Comparison of ENCODE assay signal across 7 cellular contexts in genomic region chr15:25437751-25438600, GRCh38. TPM values are rescaled to one million over a fixed set of nuclear protein-coding genes. Genes with fewer than 3 reads are reported as not detected.
A peak's percentile ranks its signal among the peaks of the same experiment; 100 is the strongest.
DNase-seq lines count a peak whose midpoint lies in the region; TF ChIP-seq lines count a peak whose summit lies in the region.

No MANE protein-coding gene starts in this region.

- peak overlapping the region; percentile 87 for H3K9ac ChIP-seq in colonic mucosa (ENCODE audit: low read depth in 2 of 2, low read length in 2 of 2)
- peak overlapping the region; percentile 74 to 94 for H3K9ac ChIP-seq in liver (ENCODE audit: low read depth in 1 of 2, low read length in 2 of 2)

- H3K27me3 ChIP-seq in colonic mucosa (no peaks in the 10 kb centered on the region), liver (ENCODE audit: control insufficient read depth in 4 of 4, insufficient read depth in 4 of 4, low read length in 3 of 4) (no peaks in the 10 kb centered on the region)

- peaks cover 9% of the 10 kb centered on the region for H3K4me1 ChIP-seq in colonic mucosa
- peaks cover 3 to 39% (median 23%) of the 10 kb centered on the region in 4 donors for H3K4me1 ChIP-seq in liver (ENCODE audit: control insufficient read depth in 4 of 4, insufficient read depth in 4 of 4, low read length in 3 of 4)

- no peaks in the 10 kb centered on the region for H3K9me3 ChIP-seq in colonic mucosa
- H3K9me3 ChIP-seq in liver (ENCODE audit: control insufficient read depth in 4 of 4, low read length in 3 of 4), result no peaks in the 10 kb centered on the region

- H3K27me3 Mint-ChIP-seq in activated CD4-positive, alpha-beta T cell treated with anti-CD3 and anti-CD28 coated beads, Interleukin-2, amount 10 ng/mL, durations not matched to agents 24 days and 14 days, result no peaks in the 10 kb centered on the region

- H3K36me3 ChIP-seq in colonic mucosa, result no peaks in the 10 kb centered on the region
- H3K36me3 ChIP-seq in liver (ENCODE audit: control insufficient read depth in 4 of 4, insufficient read depth in 3 of 4, low read depth in 1 of 4, low read length in 3 of 4), result no peaks in the 10 kb centered on the region

- in situ Hi-C loops in GM13977 (cut with MboI; ENCODE audit: low pct_unique_long_range_greater_than_20kb, low sequenced_read_pairs, unreplicated experiment), result loop anchor here (25.0 kb wide), 1 partner anchor 476 kb away; the partner anchor contains the start of genes SNRPN and SNURF

- H3K4me3 ChIP-seq in HFF-Myc (replicated peaks; ENCODE audit: low read depth, low read length) (peak overlapping the region; percentile 92), colonic mucosa (peak overlapping the region; percentile 77), liver (ENCODE audit: low read depth in 1 of 3, low read length in 3 of 3) (peak overlapping the region; percentile 55 to 89 (median 82))

- no peaks in the 10 kb centered on the region for H3K9me3 Mint-ChIP-seq in activated CD4-positive, alpha-beta T cell treated with anti-CD3 and anti-CD28 coated beads, Interleukin-2, amount 10 ng/mL, durations not matched to agents 24 days and 14 days

- peaks cover 28% of the 10 kb centered on the region for H3K4me1 Mint-ChIP-seq in activated CD4-positive, alpha-beta T cell treated with anti-CD3 and anti-CD28 coated beads, Interleukin-2, amount 10 ng/mL, durations not matched to agents 24 days and 14 days

- peak overlapping the region; percentile 97 for H3K4me3 Mint-ChIP-seq in activated CD4-positive, alpha-beta T cell treated with anti-CD3 and anti-CD28 coated beads, Interleukin-2, amount 10 ng/mL, durations not matched to agents 24 days and 14 days

- H3K36me3 Mint-ChIP-seq in activated CD4-positive, alpha-beta T cell treated with anti-CD3 and anti-CD28 coated beads, Interleukin-2, amount 10 ng/mL, durations not matched to agents 24 days and 14 days (ENCODE audit: low read depth), result peaks cover 21% of the 10 kb centered on the region

- H3K27ac Mint-ChIP-seq in activated CD4-positive, alpha-beta T cell treated with anti-CD3 and anti-CD28 coated beads, Interleukin-2, amount 10 ng/mL, durations not matched to agents 24 days and 14 days, result peak overlapping the region; percentile 95

- TF ChIP-seq CTCF in GM13977 (IDR thresholded peaks at IDR 0.05; ENCODE audit: extremely low read depth, insufficient read depth, missing control alignments), result peak; percentile 74
- TF ChIP-seq CTCF in HFF-Myc (IDR thresholded peaks at IDR 0.05; ENCODE audit: low read depth, low read length, missing control alignments), result peak; percentile 16
- peak; percentile 23 for TF ChIP-seq CTCF in colonic mucosa (IDR thresholded peaks at IDR 0.05)
- no peak for TF ChIP-seq CTCF in liver (IDR thresholded peaks at IDR 0.05; ENCODE audit: low read depth, low read length, missing input control)

- WGBS in liver, result under 1% methylated on average over 68 of the region's 68 CpGs

- peak overlapping the region; percentile 91 for H3K27ac ChIP-seq in colonic mucosa
- peak overlapping the region; percentile 94 to 95 for H3K27ac ChIP-seq in liver (ENCODE audit: low read depth in 1 of 2, low read length in 2 of 2)

- intact Hi-C loops in activated CD4-positive, alpha-beta T cell treated with anti-CD3 and anti-CD28 coated beads, Interleukin-2, amount 10 ng/mL, durations not matched to agents 24 days and 14 days (cut with micrococcal nuclease), result loop anchor here (2.0 to 5.0 kb wide), 5 partner anchors 46 to 644 kb away; no protein-coding TSS in a partner anchor
- intact Hi-C loops in colonic mucosa (cut with DNase I), result loop anchor here (10.0 kb wide), 2 partner anchors 63 to 483 kb away; partner anchors contain the start of genes SNRPN and SNURF

- peak; percentile 69 for DNase-seq in GM13977 (ENCODE audit: low spot score)
- no peak for DNase-seq in HFF-Myc (ENCODE audit: extremely low read depth, low read depth)
- peak; percentile 79 for DNase-seq in NAMALWA (ENCODE audit: low spot score)
- DNase-seq in activated CD4-positive, alpha-beta T cell treated with anti-CD3 and anti-CD28 coated beads, Interleukin-2, amount 10 ng/mL, durations not matched to agents 24 days and 14 days, result peak; percentile 87
- peak; percentile 56 for DNase-seq in colonic mucosa
- DNase-seq in stimulated activated CD4-positive, alpha-beta T cell treated with anti-CD3 and anti-CD28 coated beads, Interleukin-4, amount 100 ng/mL, for 48 hours (ENCODE audit: low read depth in 2 of 2), result peak; percentile 42 to 47

- peak in 1 of 2 donors; percentile 3 for TF ChIP-seq RAD21 in liver (IDR thresholded peaks at IDR 0.05)

TF ChIP-seq in liver, 16 proteins besides CTCF, POLR2A, EP300 and RAD21:
- TF ChIP-seq ATF3 (IDR thresholded peaks at IDR 0.05), result no peak
- TF ChIP-seq NR2F2 (IDR thresholded peaks at IDR 0.05), result no peak
- TF ChIP-seq HNF4A (conservative IDR thresholded peaks at IDR 0.05), result no peak
- no peak for TF ChIP-seq TAF1 (conservative IDR thresholded peaks at IDR 0.05)
- no peak for TF ChIP-seq FOXA1 (IDR thresholded peaks at IDR 0.05)
- no peak for TF ChIP-seq ZBTB33 (IDR thresholded peaks at IDR 0.05)
- no peak for TF ChIP-seq SP1 (IDR thresholded peaks at IDR 0.05)
- no peak for TF ChIP-seq EGR1 (IDR thresholded peaks at IDR 0.05; ENCODE audit: low read depth in 2 of 2)
- no peak for TF ChIP-seq RXRA (IDR thresholded peaks at IDR 0.05)
- TF ChIP-seq JUND (IDR thresholded peaks at IDR 0.05), result no peak
- no peak for TF ChIP-seq GABPA (IDR thresholded peaks at IDR 0.05 in 1 of 2, conservative IDR thresholded peaks at IDR 0.05 in 1 of 2)
- TF ChIP-seq MAX (IDR thresholded peaks at IDR 0.05), result no peak

RNA-seq across cellular contexts. Expression of gene UBE3A, which starts 0.8 kb away (rescaled TPM):
- total RNA-seq in activated CD4-positive, alpha-beta T cell treated with anti-CD3 and anti-CD28 coated beads, Interleukin-2, amount 10 ng/mL, durations not matched to agents 24 days and 14 days, result 110 and 116 TPM in 2 replicates
- total RNA-seq in colonic mucosa, result 10 to 100 TPM; 83.9 to 92.2 TPM
- total RNA-seq in liver, result 10 to 100 TPM; 41.3 to 58.4 TPM
- polyA plus RNA-seq in liver, result 10 to 100 TPM; 12.9 to 35.1 TPM
